ENCODE assay signal across 19 cellular contexts in genomic region chr4:601612-602558, GRCh38. TPM values are rescaled to one million over a fixed set of nuclear protein-coding genes. Genes with fewer than 3 reads are reported as not detected.
"Had no signal": no experiment of that assay in that cellular context is flagged by ENCODE, and none has a peak within 500 bp of the region (broad histone marks: within the 10 kb centered on the region; RNA-seq: fewer than 3 reads in every experiment).

No MANE protein-coding gene starts in this region.

- DNase-seq: activated gamma-delta T cell, brain microvascular endothelial cell, cerebellar nuclear complex, MM.1S, NCI-H1105 treated with DMSO at 0.1 percent for 48 hours, NCI-H1436 treated with DMSO at 0.1 percent for 48 hours, NCI-H510A treated with DMSO at 0.1 percent for 48 hours, Right ventricle myocardium superior had no signal

- H3K4me3 Mint-ChIP-seq: activated CD4-positive, alpha-beta T cell treated with anti-CD3 and anti-CD28 coated beads for 36 hours; activated CD8-positive, alpha-beta T cell treated with anti-CD3 and anti-CD28 coated beads for 36 hours; activated naive CD4-positive, alpha-beta T cell treated with anti-CD3 and anti-CD28 coated beads for 36 hours; activated naive CD8-positive, alpha-beta T cell; activated T-cell treated with anti-CD3 and anti-CD28 coated beads, Interleukin-2, amount 50 U/mL, for 24 hours; activated T-helper 1 cell treated with anti-CD3 and anti-CD28 coated beads, Interleukin-12 subunit alpha, Interleukin-12 subunit beta, Interleukin-2, Interleukin-4 antibody, amounts not matched to agents 30 ng/mL and 10 ng/mL and 1 ng/mL, durations not matched to agents 14 hours and 24 hours and 36 hours had no signal

- H3K36me3 Mint-ChIP-seq: activated naive CD8-positive, alpha-beta T cell had no signal

- H3K9me3 Mint-ChIP-seq: activated CD8-positive, alpha-beta T cell treated with anti-CD3 and anti-CD28 coated beads for 36 hours; activated naive CD4-positive, alpha-beta T cell treated with anti-CD3 and anti-CD28 coated beads for 36 hours; activated T-cell treated with anti-CD3 and anti-CD28 coated beads, Interleukin-2, amount 50 U/mL, for 24 hours had no signal

- H3K27ac Mint-ChIP-seq: activated CD8-positive, alpha-beta T cell treated with anti-CD3 and anti-CD28 coated beads for 36 hours; activated naive CD4-positive, alpha-beta T cell treated with anti-CD3 and anti-CD28 coated beads for 36 hours; activated naive CD8-positive, alpha-beta T cell had no signal

RNA-seq across cellular contexts. Expression of gene PDE6B, which starts 23.5 kb away (rescaled TPM):
- total RNA-seq: SJCRH30 had no signal

RNA-seq across cellular contexts. Expression of gene TMEM271, which starts 25.8 kb away (rescaled TPM):
- total RNA-seq: activated CD4-positive, alpha-beta T cell treated with anti-CD3 and anti-CD28 coated beads for 36 hours; activated CD8-positive, alpha-beta T cell treated with anti-CD3 and anti-CD28 coated beads for 36 hours; activated naive CD4-positive, alpha-beta T cell treated with anti-CD3 and anti-CD28 coated beads for 36 hours; activated T-helper 1 cell treated with anti-CD3 and anti-CD28 coated beads, Interleukin-12 subunit alpha, Interleukin-12 subunit beta, Interleukin-2, Interleukin-4 antibody, amounts not matched to agents 30 ng/mL and 10 ng/mL and 1 ng/mL, durations not matched to agents 14 hours and 24 hours and 36 hours; cardiac muscle cell; colonic mucosa; Peyer's patch; Right ventricle myocardium superior; T-helper 2 cell treated with Interferon-gamma antibody and Interleukin-4, amounts not matched to agents 100 ng/mL and 5 ng/mL, for 36 hours had no signal
